7 cellular contexts compared by ENCODE assay signal in genomic region chr21:20341431-20341830, GRCh38.
"Had no signal": no experiment of that assay in that cellular context is flagged by ENCODE, and none has a peak within 500 bp of the region (broad histone marks: within the 10 kb centered on the region; RNA-seq: fewer than 3 reads in every experiment).

No MANE protein-coding gene starts in this region.

- H3K27ac ChIP-seq: GM23248 had no signal

- H2AFZ ChIP-seq: GM23248 had no signal

- H3K4me3 ChIP-seq: GM23248 had no signal

- H3K4me3 Mint-ChIP-seq: H9 had no signal

- FAIRE-seq: H54, HTR-8/SVneo had no signal

- H3K9ac ChIP-seq: GM23248 had no signal

- DNase-seq: GM23248, GOT3, H9, HCEC 1CT, IMR-90 had no signal

- H3K27ac Mint-ChIP-seq: H9 had no signal
